ENCODE assay signal across 1 cellular context in the genomic region with DNA sequence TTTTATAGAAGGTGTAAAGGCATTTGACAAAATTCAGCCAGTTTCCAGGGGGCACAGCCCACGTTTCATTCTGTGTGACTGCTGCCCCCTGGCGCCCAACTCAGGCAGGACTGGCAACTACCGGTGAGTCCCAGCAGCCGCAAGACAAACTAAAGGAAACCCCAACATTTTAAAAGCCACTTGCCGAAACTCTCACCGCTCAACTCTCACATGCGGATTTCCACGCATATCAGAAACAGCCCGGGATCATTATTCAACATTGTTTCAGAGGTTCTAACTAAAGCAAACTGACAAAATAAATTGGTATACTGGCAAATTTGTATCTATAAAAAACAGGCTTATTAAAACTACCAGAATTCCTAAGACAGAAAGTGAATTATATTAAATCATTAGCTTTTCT.
TF ChIP-seq lines count a peak whose summit lies in the region.

No MANE protein-coding gene starts in this region.

TF ChIP-seq in H1, 55 proteins besides CTCF, POLR2A, EP300 and RAD21:
- TF ChIP-seq, protein P1, sequence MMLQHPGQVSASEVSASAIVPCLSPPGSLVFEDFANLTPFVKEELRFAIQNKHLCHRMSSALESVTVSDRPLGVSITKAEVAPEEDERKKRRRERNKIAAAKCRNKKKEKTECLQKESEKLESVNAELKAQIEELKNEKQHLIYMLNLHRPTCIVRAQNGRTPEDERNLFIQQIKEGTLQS (IDR thresholded peaks at IDR 0.05; ENCODE audit: insufficient read depth, low read depth, low read length) = no peak
- TF ChIP-seq CREB1 (IDR thresholded peaks at IDR 0.05) (0 out of 2 replicates have a peak, but pooled peaks have one; percentile 15), YY1 (IDR thresholded peaks at IDR 0.05; ENCODE audit: low read depth, low read length) (0 out of 2 replicates have a peak, but pooled peaks have one; percentile 14)
